24 cellular contexts compared by ENCODE assay signal in the genomic region with DNA sequence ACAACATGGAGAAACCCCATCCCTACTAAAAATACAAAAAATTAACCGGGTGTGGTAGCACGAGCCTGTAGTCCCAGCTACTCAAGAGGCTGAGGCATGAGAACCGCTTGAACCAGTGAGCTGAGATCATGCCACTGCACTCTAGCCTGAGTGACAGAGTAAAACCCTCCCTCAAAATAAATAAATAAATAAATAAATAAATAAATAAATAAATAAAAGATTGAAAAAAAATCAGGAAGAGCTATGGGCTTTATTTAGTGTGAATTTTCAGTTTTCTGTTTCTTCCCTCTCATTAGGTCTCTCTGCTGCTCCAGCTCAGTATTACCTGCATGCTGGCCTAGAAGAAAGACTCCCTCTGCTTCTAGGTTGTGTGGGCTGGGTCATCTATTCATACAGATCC. TPM values are rescaled to one million over a fixed set of nuclear protein-coding genes. Genes with fewer than 3 reads are reported as not detected.
"Had no signal": no experiment of that assay in that cellular context is flagged by ENCODE, and none has a peak within 500 bp of the region (broad histone marks: within the 10 kb centered on the region; RNA-seq: fewer than 3 reads in every experiment).

No MANE protein-coding gene starts in this region.

- H3K4me3 ChIP-seq: left lung, lower lobe of right lung, ovary, right atrium auricular region, right lobe of liver, skin epidermis, stomach, testis, tibial artery, uterus had no signal

- H3K27me3 ChIP-seq: ovary, right atrium auricular region, right lobe of liver, testis, uterus had no signal

- H3K4me3 Mint-ChIP-seq: naive thymus-derived CD4-positive, alpha-beta T cell; natural killer cell treated with Interleukin-12 subunit alpha and Interleukin-12 subunit beta and Interleukin-15 and Interleukin-18, amount 100 ng/mL, for 72 hours; stimulated activated naive B cell treated with anti-CD40 and anti-IgM and Interleukin-4, amounts not matched to agents 10 μg/mL and 1 μg/mL and 100 μg/mL, for 72 hours had no signal

- H3K4me1 ChIP-seq: left lung, lower lobe of right lung, right atrium auricular region, stomach, testis, tibial artery, uterus had no signal

- DNase-seq: hippocampal formation; left colon; left lung; lower lobe of right lung; naive thymus-derived CD4-positive, alpha-beta T cell; ovary; right lobe of liver; stimulated activated CD4-positive, alpha-beta T cell treated with anti-CD3 and anti-CD28 coated beads, Interleukin-12 subunit alpha, Interleukin-12 subunit beta, amount 100 ng/mL, for 4 hours; stimulated activated CD4-positive, alpha-beta T cell treated with anti-CD3 and anti-CD28 coated beads, Interleukin-15, amount 100 ng/mL, for 24 hours; stimulated activated CD4-positive, alpha-beta T cell treated with anti-CD3 and anti-CD28 coated beads, Interleukin-2, amount 100 ng/mL, for 24 hours; stimulated activated CD4-positive, alpha-beta T cell treated with anti-CD3 and anti-CD28 coated beads, Interleukin-4, amount 100 ng/mL, for 1 hour; stimulated activated naive B cell treated with anti-CD40 and anti-IgM and Interleukin-4, amounts not matched to agents 10 μg/mL and 1 μg/mL and 100 μg/mL, for 72 hours; stimulated activated naive CD8-positive, alpha-beta T cell treated with anti-CD3 and anti-CD28 coated beads, Interleukin-15, Interleukin-2, amounts not matched to agents 100 U/mL and 50 U/mL, for 24 hours; stomach; testis; tibial artery; trophoblast cell; uterus had no signal

- H3K36me3 Mint-ChIP-seq: naive thymus-derived CD4-positive, alpha-beta T cell; natural killer cell treated with Interleukin-12 subunit alpha and Interleukin-12 subunit beta and Interleukin-15 and Interleukin-18, amount 100 ng/mL, for 72 hours; stimulated activated naive B cell treated with anti-CD40 and anti-IgM and Interleukin-4, amounts not matched to agents 10 μg/mL and 1 μg/mL and 100 μg/mL, for 72 hours had no signal

- H3K36me3 ChIP-seq: left lung, lower lobe of right lung, ovary, right atrium auricular region, right lobe of liver, stomach, tibial artery, uterus had no signal

- ATAC-seq: left colon; left lung; lower lobe of right lung; naive thymus-derived CD4-positive, alpha-beta T cell; natural killer cell treated with Interleukin-12 subunit alpha and Interleukin-12 subunit beta and Interleukin-15 and Interleukin-18, amount 100 ng/mL, for 72 hours; right lobe of liver; stimulated activated naive B cell treated with anti-CD40 and anti-IgM and Interleukin-4, amounts not matched to agents 10 μg/mL and 1 μg/mL and 100 μg/mL, for 72 hours had no signal

- H3K27ac Mint-ChIP-seq: naive thymus-derived CD4-positive, alpha-beta T cell; natural killer cell treated with Interleukin-12 subunit alpha and Interleukin-12 subunit beta and Interleukin-15 and Interleukin-18, amount 100 ng/mL, for 72 hours; progenitor cell of endocrine pancreas; stimulated activated naive B cell treated with anti-CD40 and anti-IgM and Interleukin-4, amounts not matched to agents 10 μg/mL and 1 μg/mL and 100 μg/mL, for 72 hours had no signal

- H3K27ac ChIP-seq: left lung, lower lobe of right lung, ovary, right atrium auricular region, right lobe of liver, skin epidermis, stomach, testis, tibial artery, uterus had no signal

- H3K9me3 ChIP-seq: left lung, lower lobe of right lung, ovary, right atrium auricular region, right lobe of liver, stomach, testis, tibial artery, uterus had no signal

- H3K4me1 Mint-ChIP-seq: naive thymus-derived CD4-positive, alpha-beta T cell had no signal

- H3K9me3 Mint-ChIP-seq: naive thymus-derived CD4-positive, alpha-beta T cell; natural killer cell treated with Interleukin-12 subunit alpha and Interleukin-12 subunit beta and Interleukin-15 and Interleukin-18, amount 100 ng/mL, for 72 hours; stimulated activated naive B cell treated with anti-CD40 and anti-IgM and Interleukin-4, amounts not matched to agents 10 μg/mL and 1 μg/mL and 100 μg/mL, for 72 hours had no signal

RNA-seq across cellular contexts. Expression of a gene that starts 55.0 kb away (rescaled TPM):
- total RNA-seq: left lung; naive thymus-derived CD4-positive, alpha-beta T cell; natural killer cell treated with Interleukin-12 subunit alpha and Interleukin-12 subunit beta and Interleukin-15 and Interleukin-18, amount 100 ng/mL, for 72 hours; pulmonary artery endothelial cell; ureter had no signal
- polyA plus RNA-seq: naive thymus-derived CD4-positive, alpha-beta T cell had no signal
